Comparison of ENCODE assay signal across 8 cellular contexts in genomic region chr9:21709464-21710058, GRCh38.
DNase-seq lines count a peak whose midpoint lies in the region; ATAC-seq and TF ChIP-seq lines count a peak whose summit lies in the region.

No MANE protein-coding gene starts in this region.

- H3K4me1 ChIP-seq in Peyer's patch = no peaks in the 10 kb centered on the region

- ATAC-seq in GM18868 (IDR thresholded peaks at IDR 0.05; ENCODE audit: unreplicated experiment) (peak; percentile 52), HG03280 (IDR thresholded peaks at IDR 0.05; ENCODE audit: unreplicated experiment) (peak; percentile 59)

- H3K27ac ChIP-seq in C4-2B = no peak overlapping the region
- no peak overlapping the region for H3K27ac ChIP-seq in Peyer's patch

- DNase-seq in Peyer's patch (peak in 2 of 3 donors; percentile 70 to 87), iPS-NIHi7 (ENCODE audit: extremely low spot score) (peak; percentile 56), T1000 (lab: John Stamatoyannopoulos, UW) (no peak)
- peak; percentile 46 for DNase-seq in activated naive CD8-positive, alpha-beta T cell treated with anti-CD3 and anti-CD28 coated beads, Interleukin-2, amount 50 U/mL, for 16 hours (ENCODE audit: low read depth, low spot score)
- peak; percentile 74 to 82 for DNase-seq in stimulated activated CD4-positive, alpha-beta T cell treated with anti-CD3 and anti-CD28 coated beads, Interleukin-2, amount 100 ng/mL, for 24 hours

- peak; percentile 89 for TF ChIP-seq CTCF in C4-2B (conservative IDR thresholded peaks at IDR 0.05)
- TF ChIP-seq CTCF in Peyer's patch (IDR thresholded peaks at IDR 0.05) = peak; percentile 44 to 82 (median 75)

- H3K36me3 ChIP-seq in Peyer's patch = no peaks in the 10 kb centered on the region

- H3K9me3 ChIP-seq in Peyer's patch = no peaks in the 10 kb centered on the region

- no peaks in the 10 kb centered on the region for H3K27me3 ChIP-seq in Peyer's patch

- H3K4me3 ChIP-seq in Peyer's patch = no peak overlapping the region

- TF ChIP-seq POLR2A in Peyer's patch (IDR thresholded peaks at IDR 0.05) = no peak
